Comparison of ENCODE assay signal across 36 cellular contexts in genomic region chrX:43627147-43627546, GRCh38.
"Had no signal": no experiment of that assay in that cellular context is flagged by ENCODE, and none has a peak within 500 bp of the region (broad histone marks: within the 10 kb centered on the region; RNA-seq: fewer than 3 reads in every experiment).

No MANE protein-coding gene starts in this region.

- H3K9me3 ChIP-seq: body of pancreas, breast epithelium, MG63 had no signal

- H3K4me1 ChIP-seq: body of pancreas, breast epithelium had no signal

- H3K4me3 Mint-ChIP-seq: activated CD4-positive, alpha-beta T cell treated with anti-CD3 and anti-CD28 coated beads, Interleukin-2, amount 10 ng/mL, durations not matched to agents 7 days and 5 days; activated CD8-positive, alpha-beta memory T cell treated with anti-CD3 and anti-CD28 coated beads, Interleukin-2, amount 10 ng/mL, durations not matched to agents 7 days and 5 days; activated naive CD4-positive, alpha-beta T cell treated with anti-CD3 and anti-CD28 coated beads, Interleukin-2, amount 50 U/mL, for 24 hours; activated naive CD8-positive, alpha-beta T cell treated with anti-CD3 and anti-CD28 coated beads, Interleukin-2, amount 10 ng/mL, durations not matched to agents 7 days and 5 days; T-cell; T-helper 17 cell had no signal

- H3K4me3 ChIP-seq: body of pancreas, breast epithelium, coronary artery, MG63, PC-9 had no signal

- H3K9me3 Mint-ChIP-seq: activated CD4-positive, alpha-beta T cell treated with anti-CD3 and anti-CD28 coated beads, Interleukin-2, amount 10 ng/mL, durations not matched to agents 7 days and 5 days; activated naive CD4-positive, alpha-beta T cell treated with anti-CD3 and anti-CD28 coated beads, Interleukin-2, amount 50 U/mL, for 24 hours; activated naive CD8-positive, alpha-beta T cell treated with anti-CD3 and anti-CD28 coated beads, Interleukin-2, amount 10 ng/mL, durations not matched to agents 7 days and 5 days; T-cell had no signal

- ATAC-seq: activated CD8-positive, alpha-beta memory T cell treated with anti-CD3 and anti-CD28 coated beads, Interleukin-2, amount 10 ng/mL, durations not matched to agents 7 days and 5 days; body of pancreas; Right ventricle myocardium inferior; SK-N-SH treated with all-trans-retinoic acid at 6 μM for 48 hours; T-cell; T-helper 17 cell had no signal

- H2AFZ ChIP-seq: PC-9 had no signal

- H3K27me3 Mint-ChIP-seq: activated CD4-positive, alpha-beta T cell treated with anti-CD3 and anti-CD28 coated beads, Interleukin-2, amount 10 ng/mL, durations not matched to agents 7 days and 5 days; activated CD8-positive, alpha-beta memory T cell treated with anti-CD3 and anti-CD28 coated beads, Interleukin-2, amount 10 ng/mL, durations not matched to agents 7 days and 5 days; activated naive CD4-positive, alpha-beta T cell treated with anti-CD3 and anti-CD28 coated beads, Interleukin-2, amount 50 U/mL, for 24 hours; activated naive CD8-positive, alpha-beta T cell treated with anti-CD3 and anti-CD28 coated beads, Interleukin-2, amount 10 ng/mL, durations not matched to agents 7 days and 5 days; T-helper 17 cell had no signal

- FAIRE-seq: astrocyte, RCC 7860, TTC549 had no signal

- H3K4me1 Mint-ChIP-seq: activated CD4-positive, alpha-beta T cell treated with anti-CD3 and anti-CD28 coated beads, Interleukin-2, amount 10 ng/mL, durations not matched to agents 7 days and 5 days; activated naive CD4-positive, alpha-beta T cell treated with anti-CD3 and anti-CD28 coated beads, Interleukin-2, amount 50 U/mL, for 24 hours; activated naive CD8-positive, alpha-beta T cell treated with anti-CD3 and anti-CD28 coated beads, Interleukin-2, amount 10 ng/mL, durations not matched to agents 7 days and 5 days; T-cell; T-helper 17 cell had no signal

- DNase-seq: activated CD4-positive, alpha-beta T cell treated with anti-CD3 and anti-CD28 coated beads, Interleukin-2, amount 10 ng/mL, durations not matched to agents 7 days and 5 days; activated CD4-positive, alpha-beta T cell treated with anti-CD3 and anti-CD28 coated beads, Interleukin-2, amount 50 U/mL, for 48 hours; activated CD8-positive, alpha-beta memory T cell treated with anti-CD3 and anti-CD28 coated beads for 24 hours; activated CD8-positive, alpha-beta memory T cell treated with anti-CD3 and anti-CD28 coated beads, Interleukin-2, amount 10 ng/mL, durations not matched to agents 7 days and 5 days; activated CD8-positive, alpha-beta memory T cell treated with anti-CD3 and anti-CD28 coated beads, Interleukin-2, amount 50 U/mL, for 48 hours; activated gamma-delta T cell; activated naive CD4-positive, alpha-beta T cell treated with Interleukin-2 at 50 U/mL for 16 hours; activated naive CD8-positive, alpha-beta T cell treated with anti-CD3 and anti-CD28 coated beads, Interleukin-2, amount 10 ng/mL, durations not matched to agents 7 days and 5 days; activated T-cell treated with anti-CD3 and anti-CD28 coated beads, Interleukin-2, amount 50 U/mL, for 1 hour; amygdala; body of pancreas; Kasumi-1; KG1; MG63; NCI-H1048; NCI-H1105 treated with DMSO at 0.1 percent for 48 hours; NCI-H1436; NCI-H1694; NCI-H1930; NCI-H2081 treated with DMSO at 0.1 percent for 48 hours; NCI-H345; NCI-H524 treated with DMSO at 0.1 percent for 48 hours; PC-9; SIG-M5; T-cell; T-helper 17 cell; T1000 had no signal

- H3K27ac Mint-ChIP-seq: activated CD4-positive, alpha-beta T cell treated with anti-CD3 and anti-CD28 coated beads, Interleukin-2, amount 10 ng/mL, durations not matched to agents 7 days and 5 days; activated CD8-positive, alpha-beta memory T cell treated with anti-CD3 and anti-CD28 coated beads, Interleukin-2, amount 10 ng/mL, durations not matched to agents 7 days and 5 days; activated naive CD4-positive, alpha-beta T cell treated with anti-CD3 and anti-CD28 coated beads, Interleukin-2, amount 50 U/mL, for 24 hours; activated naive CD8-positive, alpha-beta T cell treated with anti-CD3 and anti-CD28 coated beads, Interleukin-2, amount 10 ng/mL, durations not matched to agents 7 days and 5 days; T-cell; T-helper 17 cell had no signal

- H3K36me3 Mint-ChIP-seq: activated naive CD4-positive, alpha-beta T cell treated with anti-CD3 and anti-CD28 coated beads, Interleukin-2, amount 50 U/mL, for 24 hours; activated naive CD8-positive, alpha-beta T cell treated with anti-CD3 and anti-CD28 coated beads, Interleukin-2, amount 10 ng/mL, durations not matched to agents 7 days and 5 days; T-cell had no signal

- H3K4me2 ChIP-seq: PC-9 had no signal

- H3K27ac ChIP-seq: body of pancreas, breast epithelium, coronary artery, PC-9, RWPE1 had no signal

- H3K36me3 ChIP-seq: breast epithelium, MG63 had no signal

- H3K27me3 ChIP-seq: body of pancreas, MG63 had no signal
